Comparison of ENCODE assay signal across 7 cellular contexts in the genomic region with DNA sequence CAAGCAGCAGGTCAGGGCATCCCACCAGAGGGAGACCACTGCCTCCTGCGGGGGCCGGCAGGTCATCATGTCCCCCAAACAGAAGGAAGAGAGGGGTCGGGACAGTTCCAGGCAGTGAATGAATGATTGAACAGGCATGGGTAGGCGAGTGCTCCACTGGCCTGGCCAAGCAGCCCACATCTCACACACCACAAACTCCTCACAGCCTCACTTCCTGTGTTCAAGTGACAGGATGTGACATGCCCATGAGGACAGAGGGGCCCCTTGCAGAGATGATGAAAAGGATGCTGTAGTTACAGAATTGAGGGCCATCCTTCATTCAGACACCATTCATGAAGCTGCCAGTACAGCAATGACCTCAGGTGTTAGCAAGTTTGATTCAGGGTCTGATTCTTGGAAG. TPM values are rescaled to one million over a fixed set of nuclear protein-coding genes. Genes with fewer than 3 reads are reported as not detected.
DNase-seq lines count a peak whose midpoint lies in the region; ATAC-seq and TF ChIP-seq lines count a peak whose summit lies in the region.

No MANE protein-coding gene starts in this region.

- peaks cover 48% of the 10 kb centered on the region for H3K4me1 Mint-ChIP-seq in activated CD8-positive, alpha-beta T cell treated with anti-CD3 and anti-CD28 coated beads for 36 hours (ENCODE audit: low read depth)

- POLR2A ChIA-PET in activated CD8-positive, alpha-beta T cell treated with anti-CD3 and anti-CD28 coated beads for 36 hours (lab: Charles Lee): interaction anchor here (0.6 to 1.4 kb wide), 4 partner anchors 9 to 33 kb away, joined by 3 to 4 read pairs (median 3); no protein-coding TSS in a partner anchor

- intact Hi-C loops in activated CD8-positive, alpha-beta T cell treated with anti-CD3 and anti-CD28 coated beads for 36 hours (cut with micrococcal nuclease): no loop called here
- intact Hi-C loops in heart right ventricle (cut with DNase I) (no loop called here), tibial artery (cut with DNase I; ENCODE audit: low total_unique reads) (no loop called here)

- H3K4me3 ChIP-seq in heart right ventricle (no peak overlapping the region), tibial artery (no peak overlapping the region)

- WGBS in heart right ventricle, 2 donors: 91 to 94% methylated on average over 4 of the region's 4 CpGs

- H3K36me3 ChIP-seq in heart right ventricle: no peaks in the 10 kb centered on the region
- no peaks in the 10 kb centered on the region for H3K36me3 ChIP-seq in tibial artery

- H3K4me1 ChIP-seq in heart right ventricle: peaks cover 4 to 36% (median 21%) of the 10 kb centered on the region in 9 donors
- H3K4me1 ChIP-seq in tibial artery: peaks cover 0 to 29% (median 22%) of the 10 kb centered on the region in 4 donors

- H3K9me3 ChIP-seq in heart right ventricle (no peaks in the 10 kb centered on the region), tibial artery (no peaks in the 10 kb centered on the region)

- H3K9me3 Mint-ChIP-seq in activated CD8-positive, alpha-beta T cell treated with anti-CD3 and anti-CD28 coated beads for 36 hours: no peaks in the 10 kb centered on the region

- H3K27me3 Mint-ChIP-seq in activated CD8-positive, alpha-beta T cell treated with anti-CD3 and anti-CD28 coated beads for 36 hours: peaks cover 8% of the 10 kb centered on the region

- H3K36me3 Mint-ChIP-seq in activated CD8-positive, alpha-beta T cell treated with anti-CD3 and anti-CD28 coated beads for 36 hours (ENCODE audit: low read depth): peaks cover 2% of the 10 kb centered on the region

- peak overlapping the region; percentile 96 for H3K27ac Mint-ChIP-seq in activated CD8-positive, alpha-beta T cell treated with anti-CD3 and anti-CD28 coated beads for 36 hours

- CTCF ChIA-PET in activated CD8-positive, alpha-beta T cell treated with anti-CD3 and anti-CD28 coated beads for 36 hours (lab: Charles Lee): no interaction called here

- H3K27ac ChIP-seq in heart right ventricle (peak overlapping the region in 1 of 10 donors; percentile 38), tibial artery (no peak overlapping the region)

- peak overlapping the region; percentile 76 for H3K4me3 Mint-ChIP-seq in activated CD8-positive, alpha-beta T cell treated with anti-CD3 and anti-CD28 coated beads for 36 hours

- no peak for TF ChIP-seq CTCF in activated CD8-positive, alpha-beta T cell treated with anti-CD3 and anti-CD28 coated beads for 36 hours (IDR thresholded peaks at IDR 0.05)
- TF ChIP-seq CTCF in heart right ventricle (IDR thresholded peaks at IDR 0.05) (no peak), tibial artery (IDR thresholded peaks at IDR 0.05) (no peak)

- DNase-seq in GM19238 (ENCODE audit: insufficient read length, low spot score) (peak; percentile 76), putamen (ENCODE audit: low spot score) (no peak), heart right ventricle (no peak), tibial artery (no peak)
- DNase-seq in activated CD8-positive, alpha-beta T cell treated with anti-CD3 and anti-CD28 coated beads for 36 hours: peak; percentile 88
- DNase-seq in stimulated activated CD4-positive, alpha-beta T cell treated with anti-CD3 and anti-CD28 coated beads, TNF-alpha, amount 100 ng/mL, for 48 hours (ENCODE audit: low read depth in 3 of 3): peak in 2 of 3 donors; percentile 27 to 32

- ATAC-seq in HG03108 (IDR thresholded peaks at IDR 0.05; ENCODE audit: unreplicated experiment) (peak; percentile 48), heart right ventricle (no peak)
- peak; percentile 87 for ATAC-seq in activated CD8-positive, alpha-beta T cell treated with anti-CD3 and anti-CD28 coated beads for 36 hours

- H3K27me3 ChIP-seq in heart right ventricle (peaks cover 0 to 26% (median 4%) of the 10 kb centered on the region in 7 donors), tibial artery (peaks cover 0 to 14% of the 10 kb centered on the region in 2 donors)

RNA-seq across cellular contexts. Expression of gene IQSEC1, which starts 3.7 kb away (rescaled TPM):
- total RNA-seq in activated CD8-positive, alpha-beta T cell treated with anti-CD3 and anti-CD28 coated beads for 36 hours: 10 to 100 TPM; 31.7 to 39.2 TPM
- total RNA-seq in heart right ventricle: 10 to 100 TPM; 55.9 to 73.9 (median 60.7) TPM
- 10 to 100 TPM; 13.1 to 29.7 TPM for polyA plus RNA-seq in heart right ventricle

Comparison
In these comparisons a context has a peak if more than half of its experiments do, and no peak if none do; other contexts are left out.
1. DNase-seq: peak in GM19238 (single experiment), activated CD8-positive, alpha-beta T cell treated with anti-CD3 and anti-CD28 coated beads for 36 hours (single experiment) and stimulated activated CD4-positive, alpha-beta T cell treated with anti-CD3 and anti-CD28 coated beads, TNF-alpha, amount 100 ng/mL, for 48 hours (2 of 3); none in putamen (single experiment), heart right ventricle (0 of 2) and tibial artery (0 of 2).
2. ATAC-seq: peak in HG03108 (single experiment) and activated CD8-positive, alpha-beta T cell treated with anti-CD3 and anti-CD28 coated beads for 36 hours (single experiment); none in heart right ventricle (0 of 8).